11 cellular contexts compared by ENCODE assay signal in the genomic region with DNA sequence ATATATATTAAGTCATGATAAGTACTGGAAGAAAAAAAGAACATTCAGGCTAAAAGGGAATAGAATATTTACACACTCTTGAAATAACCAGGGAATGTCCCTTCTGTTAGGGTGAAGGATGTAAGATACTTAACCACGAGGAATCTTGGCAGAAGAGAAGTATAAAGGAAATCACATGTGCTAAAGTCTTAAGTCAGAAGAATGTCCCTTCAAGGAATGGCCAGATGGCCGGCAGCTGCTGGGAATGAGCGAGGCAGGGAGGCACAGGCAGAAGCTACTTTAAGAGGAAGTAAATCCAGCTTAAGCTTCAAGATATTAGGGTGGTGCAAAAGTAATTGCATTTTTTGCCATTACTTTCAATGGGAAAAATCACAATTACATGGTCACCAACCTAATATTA.
DNase-seq lines count a peak whose midpoint lies in the region; ATAC-seq and TF ChIP-seq lines count a peak whose summit lies in the region.
"Had no signal": no experiment of that assay in that cellular context is flagged by ENCODE, and none has a peak within 500 bp of the region (broad histone marks: within the 10 kb centered on the region; RNA-seq: fewer than 3 reads in every experiment).

No MANE protein-coding gene starts in this region.

- ATAC-seq in HG02759 (IDR thresholded peaks at IDR 0.05; ENCODE audit: unreplicated experiment) (no peak), GM19035 (IDR thresholded peaks at IDR 0.05; ENCODE audit: unreplicated experiment) (no peak)

- in situ Hi-C loops in brain microvascular endothelial cell (cut with HindIII; ENCODE audit: low pct_ligation_motif_present, low sequenced_read_pairs), result no loop called here

- H3K4me3 ChIP-seq in brain microvascular endothelial cell (ENCODE audit: low read depth, low read length), result no peak overlapping the region
- H3K4me3 ChIP-seq: esophagus muscularis mucosa, thoracic aorta had no signal

- no peak for TF ChIP-seq CTCF in brain microvascular endothelial cell (IDR thresholded peaks at IDR 0.05; ENCODE audit: low read depth, low read length, missing control alignments)

- H3K27ac ChIP-seq in brain microvascular endothelial cell, result no peak overlapping the region
- H3K27ac ChIP-seq: thoracic aorta had no signal

- peak; percentile 88 for DNase-seq in GM04504 (ENCODE audit: low read depth)
- peak; percentile 59 for DNase-seq in brain microvascular endothelial cell
- DNase-seq in kidney tubule cell (ENCODE audit: low spot score), result peak; percentile 11
- peak; percentile 47 for DNase-seq in stromal cell of bone marrow (ENCODE audit: low read depth)
- DNase-seq in NCI-H1694 treated with DMSO at 0.1 percent for 48 hours (lab: John Stamatoyannopoulos, UW), result no peak
- no peak for DNase-seq in activated CD8-positive, alpha-beta memory T cell treated with anti-CD3 and anti-CD28 coated beads for 24 hours
- DNase-seq: NK-92 treated with Interleukin-12 subunit alpha and Interleukin-12 subunit beta, amount 100 ng/mL, for 24 hours had no signal

- H3K27me3 ChIP-seq in brain microvascular endothelial cell (replicated peaks), result no peaks in the 10 kb centered on the region
- H3K27me3 ChIP-seq: esophagus muscularis mucosa had no signal

- no peaks in the 10 kb centered on the region for H3K36me3 ChIP-seq in brain microvascular endothelial cell (replicated peaks)
- H3K36me3 ChIP-seq: esophagus muscularis mucosa, thoracic aorta had no signal

Comparison
In these comparisons a context has a peak if more than half of its experiments do, and no peak if none do; other contexts are left out.
1. DNase-seq: peak in GM04504 (single experiment), brain microvascular endothelial cell (single experiment), kidney tubule cell (single experiment) and stromal cell of bone marrow (single experiment); none in NCI-H1694 treated with DMSO at 0.1 percent for 48 hours (single experiment) and activated CD8-positive, alpha-beta memory T cell treated with anti-CD3 and anti-CD28 coated beads for 24 hours (single experiment).